Comparison of ENCODE assay signal across 13 cellular contexts in the genomic region with DNA sequence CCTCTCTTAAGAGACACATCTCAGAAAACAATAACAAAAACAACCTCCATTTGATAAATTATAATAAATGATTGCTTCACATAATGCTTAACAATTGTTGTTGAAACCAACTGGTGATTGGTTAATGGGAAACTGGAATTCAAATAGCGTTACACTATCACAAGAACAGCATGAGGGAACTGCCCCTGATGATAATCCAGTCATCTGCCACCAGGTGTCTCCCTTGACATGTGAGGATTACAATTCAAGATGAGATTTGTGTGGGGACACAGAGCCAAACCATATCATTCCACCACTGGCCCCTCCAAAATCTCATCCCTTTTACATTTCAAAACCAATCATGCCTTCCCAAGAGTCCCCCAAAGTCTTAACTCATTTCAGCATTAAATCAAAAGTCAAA.
DNase-seq lines count a peak whose midpoint lies in the region; ATAC-seq, FAIRE-seq and TF ChIP-seq lines count a peak whose summit lies in the region.
"Had no signal": no experiment of that assay in that cellular context is flagged by ENCODE, and none has a peak within 500 bp of the region (broad histone marks: within the 10 kb centered on the region; RNA-seq: fewer than 3 reads in every experiment).

No MANE protein-coding gene starts in this region.

- no peaks in the 10 kb centered on the region for H3K9me1 ChIP-seq in keratinocyte (ENCODE audit: control insufficient read depth, extremely low read depth, insufficient read depth, low read length)

- no peak overlapping the region for H3K4me2 ChIP-seq in DND-41 (ENCODE audit: insufficient read depth, low read length)
- no peak overlapping the region for H3K4me2 ChIP-seq in KMS-11
- H3K4me2 ChIP-seq in keratinocyte (ENCODE audit: control insufficient read depth, extremely low read depth, insufficient read depth, low read depth, low read length): no peak overlapping the region

- H4K20me1 ChIP-seq in DND-41 (ENCODE audit: insufficient read depth, low read length) (no peaks in the 10 kb centered on the region), KMS-11 (ENCODE audit: insufficient read depth) (no peaks in the 10 kb centered on the region), keratinocyte (ENCODE audit: control insufficient read depth, extremely low read depth, insufficient read depth, low read length) (no peaks in the 10 kb centered on the region)

- H3K4me1 ChIP-seq in DND-41 (ENCODE audit: insufficient read depth, low read length) (no peaks in the 10 kb centered on the region), KMS-11 (ENCODE audit: low read depth, poor library complexity, severe bottlenecking) (no peaks in the 10 kb centered on the region), keratinocyte (ENCODE audit: control insufficient read depth, extremely low read depth, insufficient read depth, low read length) (no peaks in the 10 kb centered on the region)
- H3K4me1 ChIP-seq: pancreas had no signal

- H3K9me3 ChIP-seq in DND-41 (ENCODE audit: insufficient read depth, low read length, severe bottlenecking) (no peaks in the 10 kb centered on the region), keratinocyte (ENCODE audit: control insufficient read depth, low read depth, low read length) (no peaks in the 10 kb centered on the region)
- H3K9me3 ChIP-seq: pancreas had no signal

- H3K27ac ChIP-seq in DND-41 (ENCODE audit: low read length) (no peak overlapping the region), KMS-11 (no peak overlapping the region), keratinocyte (ENCODE audit: control insufficient read depth, insufficient read depth, low read length) (no peak overlapping the region)
- H3K27ac ChIP-seq: pancreas had no signal

- H2AFZ ChIP-seq in DND-41 (ENCODE audit: low read depth, low read length) (no peak overlapping the region), KMS-11 (ENCODE audit: low read depth) (no peak overlapping the region), keratinocyte (ENCODE audit: control insufficient read depth, low read length) (no peak overlapping the region)

- H3K36me3 ChIP-seq in DND-41 (ENCODE audit: insufficient read depth, low read length) (no peaks in the 10 kb centered on the region), KMS-11 (ENCODE audit: insufficient read depth) (no peaks in the 10 kb centered on the region), keratinocyte (ENCODE audit: control insufficient read depth in 2 of 2, extremely low read depth in 1 of 2, insufficient read depth in 2 of 2, low read length in 2 of 2) (no peaks in the 10 kb centered on the region)
- H3K36me3 ChIP-seq: pancreas had no signal

- H3K27me3 ChIP-seq in DND-41 (ENCODE audit: insufficient read depth, low read length, poor library complexity) (no peaks in the 10 kb centered on the region), KMS-11 (ENCODE audit: insufficient read depth, low read depth) (no peaks in the 10 kb centered on the region), keratinocyte (ENCODE audit: control insufficient read depth, extremely low read depth, insufficient read depth, low read length) (no peaks in the 10 kb centered on the region)
- H3K27me3 ChIP-seq: pancreas had no signal

- H3K79me2 ChIP-seq in DND-41 (ENCODE audit: insufficient read depth, low read length) (no peaks in the 10 kb centered on the region), KMS-11 (ENCODE audit: insufficient read depth, low read depth) (no peaks in the 10 kb centered on the region), keratinocyte (ENCODE audit: control insufficient read depth, insufficient read depth, low read length) (no peaks in the 10 kb centered on the region)

- ATAC-seq in DND-41 (ENCODE audit: insufficient read depth, low read depth) (no peak), sciatic nerve (no peak), GM19395 (IDR thresholded peaks at IDR 0.05; ENCODE audit: unreplicated experiment) (no peak)
- ATAC-seq: pancreas, T-cell had no signal

- DNase-seq in DND-41 (no peak), SW480 (ENCODE audit: low spot score) (peak; percentile 17), keratinocyte (ENCODE audit: low read depth, low spot score) (no peak), inferior parietal cortex (ENCODE audit: extremely low spot score) (no peak), sciatic nerve (ENCODE audit: low spot score) (no peak)
- DNase-seq: activated CD4-positive, alpha-beta T cell treated with anti-CD3 and anti-CD28 coated beads for 1 hour; activated T-cell treated with anti-CD3 and anti-CD28 coated beads, Interleukin-2, amount 50 U/mL, for 1 hour; pancreas; stimulated activated CD4-positive, alpha-beta T cell treated with anti-CD3 and anti-CD28 coated beads, Interleukin-12 subunit alpha, Interleukin-12 subunit beta, amount 100 ng/mL, for 4 hours; substantia nigra; T-cell had no signal

- intact Hi-C loops in sciatic nerve (cut with DNase I): no loop called here

- no peak overlapping the region for H3K9ac ChIP-seq in DND-41 (ENCODE audit: low read depth, low read length)
- H3K9ac ChIP-seq in KMS-11: no peak overlapping the region
- no peak overlapping the region for H3K9ac ChIP-seq in keratinocyte (ENCODE audit: control insufficient read depth, extremely low read depth, insufficient read depth, low read length)

- H3K4me3 ChIP-seq in DND-41 (ENCODE audit: low read depth in 1 of 2, low read length in 2 of 2) (no peak overlapping the region), KMS-11 (IDR thresholded peaks at IDR 0.05; ENCODE audit: insufficient read depth, low read depth, low read length) (no peak overlapping the region), keratinocyte (ENCODE audit: control insufficient read depth in 2 of 3, extremely low read depth in 1 of 3, insufficient read depth in 2 of 3, low read depth in 1 of 3, low read length in 3 of 3) (no peak overlapping the region)
- H3K4me3 ChIP-seq: pancreas had no signal

- TF ChIP-seq CTCF in DND-41 (IDR thresholded peaks at IDR 0.05; ENCODE audit: borderline replicate concordance, extremely low read depth, low read length, poor library complexity, severe bottlenecking): peak; percentile 18
- peak; percentile 50; the same call in 1 of the 2 replicates for TF ChIP-seq CTCF in KMS-11 (conservative IDR thresholded peaks at IDR 0.05; ENCODE audit: low read depth, low read length)
- peak in 2 of 3 experiments; percentile 20 to 56 for TF ChIP-seq CTCF in keratinocyte (optimal IDR thresholded peaks at IDR 0.05 in 1 of 3, IDR thresholded peaks at IDR 0.05 in 1 of 3, conservative IDR thresholded peaks at IDR 0.05 in 1 of 3; ENCODE audit: extremely low read depth in 1 of 3, insufficient read depth in 2 of 3, low read length in 3 of 3)

- dilution Hi-C loops in keratinocyte (cut with MboI; ENCODE audit: extremely low pct_ligation_motif_present, low sequenced_read_pairs): loop anchor here (25.0 kb wide), 1 partner anchor 306 kb away; no protein-coding TSS in a partner anchor

- peak; percentile 60 for FAIRE-seq in keratinocyte (lab: Jason Lieb, UNC)
- FAIRE-seq: pancreas had no signal
